ENCODE assay signal across 20 cellular contexts in genomic region chr22:26757496-26757895, GRCh38.
"Had no signal": no experiment of that assay in that cellular context is flagged by ENCODE, and none has a peak within 500 bp of the region (broad histone marks: within the 10 kb centered on the region; RNA-seq: fewer than 3 reads in every experiment).

No MANE protein-coding gene starts in this region.

- H3K4me3 ChIP-seq: left lung had no signal

- H2AFZ ChIP-seq: parathyroid adenoma had no signal

- H3K36me3 ChIP-seq: left lung, lower lobe of right lung, neutrophil, sigmoid colon, tibial nerve, upper lobe of left lung had no signal

- H3K9ac ChIP-seq: parathyroid adenoma had no signal

- H3K79me2 ChIP-seq: parathyroid adenoma had no signal

- H3K27me3 ChIP-seq: left lung, neutrophil, sigmoid colon, spleen, tibial nerve, upper lobe of left lung had no signal

- DNase-seq: immature natural killer cell; lower lobe of right lung; naive thymus-derived CD8-positive, alpha-beta T cell; sigmoid colon; small intestine; stimulated activated CD4-positive, alpha-beta T cell treated with anti-CD3 and anti-CD28 coated beads, Interleukin-1b, Interleukin-23, amount 100 ng/mL, for 48 hours; stimulated activated CD4-positive, alpha-beta T cell treated with anti-CD3 and anti-CD28 coated beads, Interleukin-2, amount 100 ng/mL, for 48 hours; stimulated activated CD4-positive, alpha-beta T cell treated with anti-CD3 and anti-CD28 coated beads, Interleukin-4, amount 100 ng/mL, for 4 hours; stimulated activated CD8-positive, alpha-beta memory T cell treated with anti-CD3 and anti-CD28 coated beads, Interleukin-4, amount 100 ng/mL, for 48 hours; stimulated activated naive CD4-positive, alpha-beta T cell treated with Interleukin-2 at 50 U/mL for 16 hours; stimulated activated naive CD8-positive, alpha-beta T cell treated with anti-CD3 and anti-CD28 coated beads, Interleukin-15, amount 100 ng/mL, for 72 hours; upper lobe of left lung had no signal

- H3K27ac ChIP-seq: left lung, lower lobe of right lung, neutrophil, parathyroid adenoma, psoas muscle, sigmoid colon, spleen, tibial nerve, upper lobe of left lung had no signal

- H3K9me3 ChIP-seq: left lung, lower lobe of right lung, neutrophil, psoas muscle, sigmoid colon, upper lobe of left lung had no signal

- H3K4me1 ChIP-seq: parathyroid adenoma, psoas muscle had no signal

- FAIRE-seq: islet of Langerhans, kidney, small intestine had no signal
